Comparison of ENCODE assay signal across 8 cellular contexts in genomic region chr7:150962743-150963399, GRCh38. TPM values are rescaled to one million over a fixed set of nuclear protein-coding genes. Genes with fewer than 3 reads are reported as not detected.
A peak's percentile ranks its signal among the peaks of the same experiment; 100 is the strongest.
DNase-seq lines count a peak whose midpoint lies in the region; ATAC-seq and TF ChIP-seq lines count a peak whose summit lies in the region.

No MANE protein-coding gene starts in this region.

- intact Hi-C loops in activated CD4-positive, alpha-beta T cell treated with anti-CD3 and anti-CD28 coated beads for 36 hours (cut with DNase I, micrococcal nuclease): loop anchor here (1.0 to 2.0 kb wide), 5 partner anchors 25 to 148 kb away; no protein-coding TSS in a partner anchor

- H3K4me1 Mint-ChIP-seq in activated CD4-positive, alpha-beta T cell treated with anti-CD3 and anti-CD28 coated beads for 36 hours: peaks cover 18% of the 10 kb centered on the region
- H3K4me1 Mint-ChIP-seq in chondrocyte (ENCODE audit: low read depth): peaks cover 21% of the 10 kb centered on the region
- peaks cover 17% of the 10 kb centered on the region for H3K4me1 Mint-ChIP-seq in stimulated activated memory B cell treated with anti-CD40 and anti-IgM and Interleukin-4, amounts not matched to agents 10 μg/mL and 1 μg/mL and 100 μg/mL, for 72 hours

- ATAC-seq in activated CD4-positive, alpha-beta T cell treated with anti-CD3 and anti-CD28 coated beads for 36 hours: peak; percentile 93
- peak; percentile 74 for ATAC-seq in lung (ENCODE audit: insufficient read depth, low FRiP score)
- peak; percentile 77 for ATAC-seq in stimulated activated memory B cell treated with anti-CD40 and anti-IgM and Interleukin-4, amounts not matched to agents 10 μg/mL and 1 μg/mL and 100 μg/mL, for 72 hours

- peaks cover 20% of the 10 kb centered on the region for H3K27me3 Mint-ChIP-seq in activated CD4-positive, alpha-beta T cell treated with anti-CD3 and anti-CD28 coated beads for 36 hours
- H3K27me3 Mint-ChIP-seq in chondrocyte (ENCODE audit: low read depth): peaks cover 22% of the 10 kb centered on the region
- H3K27me3 Mint-ChIP-seq in stimulated activated memory B cell treated with anti-CD40 and anti-IgM and Interleukin-4, amounts not matched to agents 10 μg/mL and 1 μg/mL and 100 μg/mL, for 72 hours: peaks cover 64% of the 10 kb centered on the region

- no peak overlapping the region for H3K27ac Mint-ChIP-seq in activated CD4-positive, alpha-beta T cell treated with anti-CD3 and anti-CD28 coated beads for 36 hours
- peak overlapping the region; percentile 73 for H3K27ac Mint-ChIP-seq in chondrocyte (ENCODE audit: unreplicated experiment)
- no peak overlapping the region for H3K27ac Mint-ChIP-seq in stimulated activated memory B cell treated with anti-CD40 and anti-IgM and Interleukin-4, amounts not matched to agents 10 μg/mL and 1 μg/mL and 100 μg/mL, for 72 hours

- TF ChIP-seq CTCF in chondrocyte (IDR thresholded peaks at IDR 0.05): peak; percentile 91
- peak; percentile 90 for TF ChIP-seq CTCF in lung (IDR thresholded peaks at IDR 0.05; ENCODE audit: control extremely low read depth, extremely low read depth)

- H3K36me3 ChIP-seq in BLaER1 treated with 17β-estradiol and CSF1 and Interleukin-3, amounts not matched to agents 10 nM and 100 nM: no peaks in the 10 kb centered on the region
- H3K36me3 ChIP-seq in lung (ENCODE audit: control insufficient read depth in 2 of 2, insufficient read depth in 2 of 2, low read length in 2 of 2): no peaks in the 10 kb centered on the region

- peak overlapping the region in 3 of 11 experiments; percentile 20 to 30 (median 20); a peak in 1 of 22 replicates for H3K9ac ChIP-seq in BLaER1 treated with 17β-estradiol and CSF1 and Interleukin-3, amounts not matched to agents 10 nM and 100 nM

- POLR2A ChIA-PET in activated CD4-positive, alpha-beta T cell treated with anti-CD3 and anti-CD28 coated beads for 36 hours (lab: Charles Lee): interaction anchor here (0.6 kb wide), 1 partner anchor 281 kb away, joined by 3 read pairs; no protein-coding TSS in a partner anchor

- CTCF ChIA-PET in activated CD4-positive, alpha-beta T cell treated with anti-CD3 and anti-CD28 coated beads for 36 hours (lab: Charles Lee): interaction anchor here (0.5 to 2.5 kb wide), 31 partner anchors 10 to 1284 kb away, joined by 3 to 35 read pairs (median 4); partner anchors contain the start of genes ABCB8 and NOS3

- H3K27ac ChIP-seq in BLaER1 treated with 17β-estradiol and CSF1 and Interleukin-3, amounts not matched to agents 10 nM and 100 nM: no peak overlapping the region
- H3K27ac ChIP-seq in lung (ENCODE audit: low read depth in 1 of 2, low read length in 1 of 2): peak overlapping the region in 1 of 2 donors; percentile 71

- H3K27me3 ChIP-seq in BLaER1 treated with 17β-estradiol and CSF1 and Interleukin-3, amounts not matched to agents 10 nM and 100 nM: peaks cover 0 to 56% (median 27%) of the 10 kb centered on the region in 11 experiments; a peak in 14 of 22 replicates
- H3K27me3 ChIP-seq in lung (ENCODE audit: control insufficient read depth, insufficient read depth): no peaks in the 10 kb centered on the region

- H4K20me1 ChIP-seq in BLaER1 treated with 17β-estradiol and CSF1 and Interleukin-3, amounts not matched to agents 10 nM and 100 nM: peaks cover 0 to 69% (median 58%) of the 10 kb centered on the region in 11 experiments; a peak in 17 of 22 replicates

- peak overlapping the region; percentile 12 to 89 (median 74); a peak in 21 of 22 replicates for H3K4me2 ChIP-seq in BLaER1 treated with 17β-estradiol and CSF1 and Interleukin-3, amounts not matched to agents 10 nM and 100 nM

- DNase-seq in GM19240 (ENCODE audit: insufficient read length, low spot score): peak; percentile 87
- DNase-seq in KBM-7: peak; percentile 52
- peak; percentile 78 for DNase-seq in activated CD4-positive, alpha-beta T cell treated with anti-CD3 and anti-CD28 coated beads for 36 hours
- DNase-seq in chondrocyte (ENCODE audit: low spot score): no peak
- peak; percentile 44 for DNase-seq in lung (ENCODE audit: low spot score)
- DNase-seq in NOMO-1 (lab: John Stamatoyannopoulos, UW; ENCODE audit: unreplicated experiment in 2 of 2): no peak

- H3K4me1 ChIP-seq in BLaER1 treated with 17β-estradiol and CSF1 and Interleukin-3, amounts not matched to agents 10 nM and 100 nM: peaks cover 33 to 70% (median 62%) of the 10 kb centered on the region in 10 experiments
- peaks cover 0 to 8% of the 10 kb centered on the region in 2 donors for H3K4me1 ChIP-seq in lung (ENCODE audit: control insufficient read depth in 2 of 2, insufficient read depth in 2 of 2, low read length in 2 of 2)

- no peaks in the 10 kb centered on the region for H3K9me3 ChIP-seq in BLaER1 treated with 17β-estradiol and CSF1 and Interleukin-3, amounts not matched to agents 10 nM and 100 nM (replicated peaks in 1 of 11)
- H3K9me3 ChIP-seq in lung (ENCODE audit: control insufficient read depth in 2 of 2, insufficient read depth in 1 of 2, low read length in 1 of 2): no peaks in the 10 kb centered on the region

- H3K9me3 Mint-ChIP-seq in activated CD4-positive, alpha-beta T cell treated with anti-CD3 and anti-CD28 coated beads for 36 hours (ENCODE audit: low read depth): no peaks in the 10 kb centered on the region
- no peaks in the 10 kb centered on the region for H3K9me3 Mint-ChIP-seq in chondrocyte (ENCODE audit: low read depth)
- H3K9me3 Mint-ChIP-seq in stimulated activated memory B cell treated with anti-CD40 and anti-IgM and Interleukin-4, amounts not matched to agents 10 μg/mL and 1 μg/mL and 100 μg/mL, for 72 hours: no peaks in the 10 kb centered on the region

- no peak overlapping the region for H3K4me3 Mint-ChIP-seq in activated CD4-positive, alpha-beta T cell treated with anti-CD3 and anti-CD28 coated beads for 36 hours
- no peak overlapping the region for H3K4me3 Mint-ChIP-seq in chondrocyte (ENCODE audit: unreplicated experiment)
- no peak overlapping the region for H3K4me3 Mint-ChIP-seq in stimulated activated memory B cell treated with anti-CD40 and anti-IgM and Interleukin-4, amounts not matched to agents 10 μg/mL and 1 μg/mL and 100 μg/mL, for 72 hours

- WGBS in lung, 2 donors: 29 to 31% methylated on average over 19 of the region's 19 CpGs

- in situ Hi-C loops in KBM-7 (cut with MboI; ENCODE audit: low pct_unique_long_range_greater_than_20kb, low sequenced_read_pairs): no loop called here

- H3K36me3 Mint-ChIP-seq in activated CD4-positive, alpha-beta T cell treated with anti-CD3 and anti-CD28 coated beads for 36 hours (ENCODE audit: low read depth): peaks cover 1% of the 10 kb centered on the region
- H3K36me3 Mint-ChIP-seq in chondrocyte (ENCODE audit: low read depth): no peaks in the 10 kb centered on the region
- no peaks in the 10 kb centered on the region for H3K36me3 Mint-ChIP-seq in stimulated activated memory B cell treated with anti-CD40 and anti-IgM and Interleukin-4, amounts not matched to agents 10 μg/mL and 1 μg/mL and 100 μg/mL, for 72 hours

- H3K4me3 ChIP-seq in BLaER1 treated with 17β-estradiol and CSF1 and Interleukin-3, amounts not matched to agents 10 nM and 100 nM: no peak overlapping the region
- H3K4me3 ChIP-seq in lung: no peak overlapping the region

RNA-seq across cellular contexts. Expression of gene KCNH2, which starts 15.2 kb away (rescaled TPM):
- under 1 TPM; 0.48 to 0.54 TPM for total RNA-seq in activated CD4-positive, alpha-beta T cell treated with anti-CD3 and anti-CD28 coated beads for 36 hours
- total RNA-seq in chondrocyte: 0.19 to 0.33 TPM (median 0.30 TPM) in 3 replicates
- total RNA-seq in lung: 1 to 10 TPM; 1.7 to 2.0 TPM
- polyA plus RNA-seq in lung: under 1 TPM; 0.43 to 0.82 TPM

RNA-seq across cellular contexts. Expression of gene NOS3, which starts 27.9 kb away (rescaled TPM):
- total RNA-seq in activated CD4-positive, alpha-beta T cell treated with anti-CD3 and anti-CD28 coated beads for 36 hours: 10 to 100 TPM in 1 of 2 experiments, 1 to 10 TPM in 1; 9.3 to 11.1 TPM
- total RNA-seq in chondrocyte: not detected in 3 replicates
- 10 to 100 TPM; 11.9 to 31.0 TPM for total RNA-seq in lung
- 10 to 100 TPM in 1 of 2 donors, 1 to 10 TPM in 1; 9.3 to 11.9 TPM for polyA plus RNA-seq in lung

Comparison
In these comparisons a context has a peak if more than half of its experiments do, and no peak if none do; other contexts are left out.
1. DNase-seq: peak in GM19240 (single experiment), KBM-7 (single experiment), activated CD4-positive, alpha-beta T cell treated with anti-CD3 and anti-CD28 coated beads for 36 hours (single experiment) and lung (single experiment); none in chondrocyte (single experiment) and NOMO-1 (0 of 2).
2. Peak in every context shown above with its lines, with median percentiles within 50 percentile points of each other: ATAC-seq.